In genomic region chr7:110766874-110767273, GRCh38 we compare ENCODE assay signal across 28 cellular contexts.
DNase-seq lines count a peak whose midpoint lies in the region; ATAC-seq, FAIRE-seq and TF ChIP-seq lines count a peak whose summit lies in the region.
"Had no signal": no experiment of that assay in that cellular context is flagged by ENCODE, and none has a peak within 500 bp of the region (broad histone marks: within the 10 kb centered on the region; RNA-seq: fewer than 3 reads in every experiment).

No MANE protein-coding gene starts in this region.

- H3K27me3 ChIP-seq in body of pancreas (no peaks in the 10 kb centered on the region), pancreas (no peaks in the 10 kb centered on the region), Caco-2 (replicated peaks; ENCODE audit: control insufficient read depth, insufficient read depth, low read length) (no peaks in the 10 kb centered on the region)
- H3K27me3 ChIP-seq: adrenal gland, breast epithelium, ovary, SJCRH30 had no signal

- no peak for TF ChIP-seq POLR2A in body of pancreas (IDR thresholded peaks at IDR 0.05)

- no peaks in the 10 kb centered on the region for H3K9me3 Mint-ChIP-seq in Caco-2 (ENCODE audit: unreplicated experiment)
- H3K9me3 Mint-ChIP-seq: activated T-cell treated with anti-CD3 and anti-CD28 coated beads, Interleukin-2, amount 50 U/mL, for 4 hours; endodermal cell; nephron progenitor cell had no signal

- intact Hi-C loops in body of pancreas (cut with DNase I) (no loop called here), pancreas (cut with DNase I) (no loop called here), Caco-2 (cut with micrococcal nuclease; ENCODE audit: unreplicated experiment) (no loop called here)

- CTCF ChIA-PET in Caco-2 (lab: Charles Lee), result no interaction called here

- H3K9me3 ChIP-seq in body of pancreas (no peaks in the 10 kb centered on the region), pancreas (no peaks in the 10 kb centered on the region), Caco-2 (no peaks in the 10 kb centered on the region)
- H3K9me3 ChIP-seq: adrenal gland, breast epithelium, ovary, SJCRH30 had no signal

- H3K4me3 ChIP-seq in body of pancreas (no peak overlapping the region), pancreas (no peak overlapping the region), Caco-2 (ENCODE audit: low read depth, low read length) (no peak overlapping the region)
- H3K4me3 ChIP-seq: adrenal gland, breast epithelium, coronary artery, lung, ovary, SJCRH30 had no signal

- H3K27ac Mint-ChIP-seq in Caco-2 (ENCODE audit: unreplicated experiment), result no peak overlapping the region
- H3K27ac Mint-ChIP-seq: activated CD4-positive, alpha-beta T cell treated with anti-CD3 and anti-CD28 coated beads for 36 hours; endodermal cell; nephron progenitor cell had no signal

- POLR2A ChIA-PET in Caco-2 (lab: Charles Lee), result no interaction called here

- TF ChIP-seq CTCF in body of pancreas (IDR thresholded peaks at IDR 0.05) (no peak), pancreas (IDR thresholded peaks at IDR 0.05) (no peak), Caco-2 (IDR thresholded peaks at IDR 0.05; ENCODE audit: insufficient read depth in 1 of 2, low read depth in 1 of 2, low read length in 1 of 2, severe bottlenecking in 1 of 2, unreplicated experiment in 1 of 2) (no peak)

- peak; percentile 51 for DNase-seq in DMS53 (lab: John Stamatoyannopoulos, UW)
- DNase-seq in NCI-H1105 treated with DMSO at 0.1 percent for 48 hours (lab: John Stamatoyannopoulos, UW), result peak; percentile 28
- DNase-seq in body of pancreas, result no peak
- DNase-seq in pancreas, result no peak
- DNase-seq in activated CD4-positive, alpha-beta T cell treated with anti-CD3 and anti-CD28 coated beads, Interleukin-2, amount 50 U/mL, for 4 hours, result no peak
- no peak for DNase-seq in Kasumi-1 (lab: John Stamatoyannopoulos, UW)
- DNase-seq in Caco-2, result no peak
- DNase-seq: activated CD4-positive, alpha-beta T cell treated with anti-CD3 and anti-CD28 coated beads for 36 hours; activated naive CD4-positive, alpha-beta T cell; activated T-cell treated with anti-CD3 and anti-CD28 coated beads, Interleukin-2, amount 50 U/mL, for 4 hours; adrenal gland; CD4-positive, CD25-positive, alpha-beta regulatory T cell; DMS153; endodermal cell; MM.1S; NCI-H187 treated with DMSO at 0.1 percent for 48 hours; NCI-H226; nephron progenitor cell; NK-92 treated with Interleukin-12 subunit alpha and Interleukin-12 subunit beta, amount 100 ng/mL, for 24 hours; ovary; SJCRH30; stimulated activated naive CD8-positive, alpha-beta T cell treated with anti-CD3 and anti-CD28 coated beads, Interleukin-15, Interleukin-2, amounts not matched to agents 100 U/mL and 50 U/mL, for 24 hours had no signal

- no peaks in the 10 kb centered on the region for H3K36me3 Mint-ChIP-seq in Caco-2 (ENCODE audit: insufficient read depth, unreplicated experiment)
- H3K36me3 Mint-ChIP-seq: CD4-positive, CD25-positive, alpha-beta regulatory T cell had no signal

- peak; percentile 59 for ATAC-seq in body of pancreas
- ATAC-seq in pancreas, result peak; percentile 64 to 83 (median 71)
- ATAC-seq: activated CD4-positive, alpha-beta T cell treated with anti-CD3 and anti-CD28 coated beads for 36 hours; activated T-cell treated with anti-CD3 and anti-CD28 coated beads, Interleukin-2, amount 50 U/mL, for 4 hours; Panc1; sciatic nerve; stimulated activated naive CD8-positive, alpha-beta T cell treated with anti-CD3 and anti-CD28 coated beads, Interleukin-15, Interleukin-2, amounts not matched to agents 100 U/mL and 50 U/mL, for 24 hours had no signal

- no peak overlapping the region for H3K4me3 Mint-ChIP-seq in Caco-2 (ENCODE audit: unreplicated experiment)
- H3K4me3 Mint-ChIP-seq: activated CD4-positive, alpha-beta T cell treated with anti-CD3 and anti-CD28 coated beads for 36 hours; activated T-cell treated with anti-CD3 and anti-CD28 coated beads, Interleukin-2, amount 50 U/mL, for 4 hours; CD4-positive, CD25-positive, alpha-beta regulatory T cell; endodermal cell; nephron progenitor cell had no signal

- no peaks in the 10 kb centered on the region for H3K27me3 Mint-ChIP-seq in Caco-2 (ENCODE audit: insufficient read depth, unreplicated experiment)
- H3K27me3 Mint-ChIP-seq: activated CD4-positive, alpha-beta T cell treated with anti-CD3 and anti-CD28 coated beads for 36 hours; CD4-positive, CD25-positive, alpha-beta regulatory T cell had no signal

- H3K27ac ChIP-seq in body of pancreas, result peak overlapping the region in 1 of 4 donors; percentile 43
- no peak overlapping the region for H3K27ac ChIP-seq in pancreas
- H3K27ac ChIP-seq: adrenal gland, breast epithelium, coronary artery, ovary, SJCRH30 had no signal

- H3K36me3 ChIP-seq in body of pancreas (replicated peaks in 1 of 2; ENCODE audit: insufficient read depth in 1 of 2, low read depth in 2 of 2) (no peaks in the 10 kb centered on the region), pancreas (no peaks in the 10 kb centered on the region), Caco-2 (ENCODE audit: control insufficient read depth, insufficient read depth, low read length) (no peaks in the 10 kb centered on the region)
- H3K36me3 ChIP-seq: adrenal gland, breast epithelium, ovary, SJCRH30 had no signal

- 41 to 48% methylated on average over 2 of the region's 2 CpGs for WGBS in body of pancreas, 2 donors
- 41 to 46% methylated on average over 2 of the region's 2 CpGs for WGBS in pancreas, 2 donors

- no TSS peak for BruUV-seq in Caco-2 (replicated peaks; lab: Mats Ljungman, UMichigan)

- peaks cover 6% of the 10 kb centered on the region for H3K4me1 ChIP-seq in body of pancreas
- peaks cover 0 to 4% (median 0%) of the 10 kb centered on the region in 3 donors for H3K4me1 ChIP-seq in pancreas
- no peaks in the 10 kb centered on the region for H3K4me1 ChIP-seq in Caco-2
- H3K4me1 ChIP-seq: breast epithelium, SJCRH30 had no signal

- FAIRE-seq in pancreas (lab: Jason Lieb, UNC), result no peak
- FAIRE-seq: G401.6 had no signal

- no peaks in the 10 kb centered on the region for H3K4me1 Mint-ChIP-seq in Caco-2 (ENCODE audit: low read depth, unreplicated experiment)
- H3K4me1 Mint-ChIP-seq: CD4-positive, CD25-positive, alpha-beta regulatory T cell; nephron progenitor cell had no signal

Comparison
In these comparisons a context has a peak if more than half of its experiments do, and no peak if none do; other contexts are left out.
1. DNase-seq: peak in DMS53 (single experiment) and NCI-H1105 treated with DMSO at 0.1 percent for 48 hours (single experiment); none in body of pancreas (0 of 4), pancreas (0 of 6), activated CD4-positive, alpha-beta T cell treated with anti-CD3 and anti-CD28 coated beads, Interleukin-2, amount 50 U/mL, for 4 hours (0 of 2), Kasumi-1 (0 of 2) and Caco-2 (0 of 2).